30 cellular contexts compared by ENCODE assay signal in the genomic region with DNA sequence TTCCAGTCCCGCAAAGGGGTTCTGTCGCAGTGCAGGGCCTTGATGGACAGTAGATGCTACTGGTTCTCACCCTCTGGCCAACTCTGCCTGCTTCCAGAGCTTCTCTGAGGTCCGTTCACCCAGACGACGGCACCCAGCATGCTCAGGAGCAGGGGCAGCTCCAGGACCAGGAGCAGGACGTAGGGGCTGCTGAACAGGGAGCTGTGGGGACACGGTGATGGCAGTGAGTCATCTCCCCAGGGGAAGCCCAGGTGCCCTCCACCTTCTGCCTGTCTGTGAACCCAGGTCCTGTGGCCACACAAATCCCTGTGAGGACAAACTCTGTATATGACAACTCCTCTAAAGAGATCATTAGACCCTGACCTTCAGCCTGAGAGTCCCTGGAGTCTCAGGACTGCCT. TPM values are rescaled to one million over a fixed set of nuclear protein-coding genes. Genes with fewer than 3 reads are reported as not detected.
"Had no signal": no experiment of that assay in that cellular context is flagged by ENCODE, and none has a peak within 500 bp of the region (broad histone marks: within the 10 kb centered on the region; RNA-seq: fewer than 3 reads in every experiment).

No MANE protein-coding gene starts in this region.

- H3K27ac Mint-ChIP-seq: mesothelial cell of epicardium had no signal

- H3K4me3 ChIP-seq: coronary artery, dorsolateral prefrontal cortex, esophagus squamous epithelium, gastrocnemius medialis, heart right ventricle, left ventricle myocardium inferior, lower lobe of right lung, mucosa of descending colon had no signal

- H3K4me1 ChIP-seq: esophagus squamous epithelium, gastrocnemius medialis, heart right ventricle, left ventricle myocardium inferior, lower lobe of right lung had no signal

- H3K9me3 ChIP-seq: esophagus squamous epithelium, gastrocnemius medialis, heart right ventricle, left ventricle myocardium inferior, lower lobe of right lung, mucosa of descending colon had no signal

- H3K4me3 Mint-ChIP-seq: central memory CD8-positive, alpha-beta T cell; mesothelial cell of epicardium had no signal

- H3K9me3 Mint-ChIP-seq: central memory CD8-positive, alpha-beta T cell; mesothelial cell of epicardium had no signal

- H3K27ac ChIP-seq: coronary artery, dorsolateral prefrontal cortex, esophagus squamous epithelium, gastrocnemius medialis, heart right ventricle, left ventricle myocardium inferior, lower lobe of right lung had no signal

- DNase-seq: cerebellar nuclear complex; dermis blood vessel endothelial cell; dorsolateral prefrontal cortex; effector CD4-positive, alpha-beta T cell; effector memory CD4-positive, alpha-beta T cell; esophagus squamous epithelium; foreskin fibroblast; foreskin melanocyte; gastrocnemius medialis; glutamatergic neuron; heart right ventricle; hippocampal formation; kidney glomerular epithelial cell; left colon; left ventricle myocardium inferior; lower lobe of right lung; mesenchymal stem cell; mucosa of descending colon had no signal

- ATAC-seq: gastrocnemius medialis, heart right ventricle, left colon, left lobe of liver, lower lobe of right lung, mucosa of descending colon had no signal

- H3K36me3 ChIP-seq: esophagus squamous epithelium, gastrocnemius medialis, heart right ventricle, left ventricle myocardium inferior, lower lobe of right lung had no signal

- H3K4me1 Mint-ChIP-seq: mesothelial cell of epicardium had no signal

- H3K36me3 Mint-ChIP-seq: mesothelial cell of epicardium had no signal

RNA-seq across cellular contexts. Expression of a gene that starts 3.4 kb away (rescaled TPM):
- total RNA-seq: dermis blood vessel endothelial cell, endothelial cell of umbilical vein, glomerular endothelial cell, lung microvascular endothelial cell, mesothelial cell of epicardium had no signal
- polyA plus RNA-seq: endothelial cell of umbilical vein, keratinocyte had no signal

RNA-seq across cellular contexts. Expression of a gene that starts 18.0 kb away (rescaled TPM):
- total RNA-seq: dermis blood vessel endothelial cell, dorsolateral prefrontal cortex, endothelial cell of umbilical vein, epithelial cell of proximal tubule, esophagus squamous epithelium, gastrocnemius medialis, glomerular endothelial cell, left colon, left lobe of liver, left ventricle myocardium inferior, lung microvascular endothelial cell, mesenteric fat pad, mesothelial cell of epicardium, mucosa of descending colon had no signal
- polyA plus RNA-seq: endothelial cell of umbilical vein, esophagus, heart right ventricle, keratinocyte, liver had no signal

RNA-seq across cellular contexts. Expression of a gene that starts 18.1 kb away (rescaled TPM):
- total RNA-seq: dermis blood vessel endothelial cell, endothelial cell of umbilical vein, epithelial cell of proximal tubule, glomerular endothelial cell, left ventricle myocardium inferior, lung microvascular endothelial cell, mesothelial cell of epicardium had no signal
- polyA plus RNA-seq: endothelial cell of umbilical vein, keratinocyte had no signal

RNA-seq across cellular contexts. Expression of a gene that starts 42.7 kb away (rescaled TPM):
- total RNA-seq: dermis blood vessel endothelial cell, dorsolateral prefrontal cortex, endothelial cell of umbilical vein, epithelial cell of proximal tubule, esophagus squamous epithelium, gastrocnemius medialis, glomerular endothelial cell, heart right ventricle, left colon, left lobe of liver, left ventricle myocardium inferior, lower lobe of right lung, lung microvascular endothelial cell, mesenteric fat pad, mesothelial cell of epicardium, mucosa of descending colon had no signal
- polyA plus RNA-seq: endothelial cell of umbilical vein, esophagus, heart right ventricle, keratinocyte, liver had no signal
